Comparison of ENCODE assay signal across 21 cellular contexts in the genomic region with DNA sequence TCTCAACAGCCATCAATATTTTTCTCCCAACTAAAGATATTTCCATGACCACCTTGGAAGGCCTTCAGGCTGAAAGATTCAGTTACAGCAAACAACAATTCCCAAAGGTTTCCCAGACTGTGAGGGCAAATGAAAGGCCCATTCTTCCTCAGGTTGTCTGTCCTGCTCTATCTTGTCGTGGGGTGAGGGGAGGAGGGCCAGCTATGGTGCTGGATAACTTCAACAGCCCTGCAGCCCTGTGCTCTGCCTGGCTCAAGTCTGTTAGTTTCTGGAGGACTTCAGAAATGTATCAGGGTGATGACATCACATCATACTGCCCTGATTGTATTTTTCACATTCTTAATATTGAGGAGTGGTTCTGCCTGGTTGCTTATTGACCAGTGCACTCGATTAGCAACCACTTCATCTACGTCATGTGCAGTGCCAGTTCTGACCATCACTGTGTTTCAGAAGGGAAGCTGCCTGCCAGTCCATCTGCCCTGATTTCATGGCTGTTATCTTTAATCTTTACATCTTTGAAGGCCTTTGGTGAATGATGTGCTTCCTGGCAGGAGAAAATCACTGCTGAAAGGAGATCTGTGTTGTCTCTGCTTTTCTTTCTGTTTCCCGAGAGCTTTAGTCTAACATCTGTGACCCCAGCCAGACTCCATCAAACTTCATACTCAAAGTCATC.
"Had no signal": no experiment of that assay in that cellular context is flagged by ENCODE, and none has a peak within 500 bp of the region (broad histone marks: within the 10 kb centered on the region; RNA-seq: fewer than 3 reads in every experiment).

No MANE protein-coding gene starts in this region.

- H3K9me3 ChIP-seq: body of pancreas, left lung, ovary, psoas muscle, right atrium auricular region, upper lobe of right lung had no signal

- DNase-seq: activated T-cell treated with anti-CD3 and anti-CD28 coated beads, Interleukin-2, amount 50 U/mL, for 24 hours; body of pancreas; caudate nucleus; effector memory CD4-positive, alpha-beta T cell; foreskin melanocyte; hippocampal formation; kidney glomerular epithelial cell; left lung; naive thymus-derived CD8-positive, alpha-beta T cell; ovary; psoas muscle; stimulated activated CD4-positive, alpha-beta T cell treated with anti-CD3 and anti-CD28 coated beads, Interleukin-4, amount 100 ng/mL, for 24 hours; stimulated activated naive CD8-positive, alpha-beta T cell treated with anti-CD3 and anti-CD28 coated beads, Interleukin-15, Interleukin-2, amounts not matched to agents 100 U/mL and 50 U/mL, for 24 hours; upper lobe of right lung had no signal

- H3K9me3 Mint-ChIP-seq: activated T-cell treated with anti-CD3 and anti-CD28 coated beads, Interleukin-2, amount 50 U/mL, for 24 hours; activated T-helper 17 cell treated with anti-CD3 and anti-CD28 coated beads, Interleukin-2, amount 50 U/mL, for 72 hours; naive thymus-derived CD8-positive, alpha-beta T cell; T-helper 2 cell treated with Interferon-gamma antibody and Interleukin-4, amounts not matched to agents 5 μg/mL and 100 μg/mL, for 36 hours had no signal

- H3K4me3 Mint-ChIP-seq: activated T-cell treated with anti-CD3 and anti-CD28 coated beads, Interleukin-2, amount 50 U/mL, for 24 hours; activated T-helper 17 cell treated with anti-CD3 and anti-CD28 coated beads, Interleukin-2, amount 50 U/mL, for 72 hours; naive thymus-derived CD8-positive, alpha-beta T cell; T-helper 2 cell treated with Interferon-gamma antibody and Interleukin-4, amounts not matched to agents 5 μg/mL and 100 μg/mL, for 36 hours had no signal

- H3K27ac ChIP-seq: body of pancreas, left lung, ovary, psoas muscle, right atrium auricular region, upper lobe of right lung had no signal

- H3K27me3 Mint-ChIP-seq: activated T-cell treated with anti-CD3 and anti-CD28 coated beads, Interleukin-2, amount 50 U/mL, for 24 hours; activated T-helper 17 cell treated with anti-CD3 and anti-CD28 coated beads, Interleukin-2, amount 50 U/mL, for 72 hours; naive thymus-derived CD8-positive, alpha-beta T cell had no signal

- H3K4me1 ChIP-seq: body of pancreas, left lung, upper lobe of right lung had no signal

- H3K4me3 ChIP-seq: body of pancreas, left lung, lung, ovary, psoas muscle, right atrium auricular region, upper lobe of right lung had no signal

- H3K27me3 ChIP-seq: body of pancreas, left lung, ovary, right atrium auricular region, upper lobe of right lung had no signal

- ATAC-seq: activated T-helper 17 cell treated with anti-CD3 and anti-CD28 coated beads, Interleukin-2, amount 50 U/mL, for 72 hours; body of pancreas; esophagus mucosa; left lung; naive thymus-derived CD8-positive, alpha-beta T cell; psoas muscle; stimulated activated naive CD8-positive, alpha-beta T cell treated with anti-CD3 and anti-CD28 coated beads, Interleukin-15, Interleukin-2, amounts not matched to agents 100 U/mL and 50 U/mL, for 24 hours; upper lobe of right lung had no signal

- H3K36me3 ChIP-seq: ovary had no signal

- FAIRE-seq: colon, endothelial cell of umbilical vein had no signal

- H3K27ac Mint-ChIP-seq: activated T-cell treated with anti-CD3 and anti-CD28 coated beads, Interleukin-2, amount 50 U/mL, for 24 hours; activated T-helper 17 cell treated with anti-CD3 and anti-CD28 coated beads, Interleukin-2, amount 50 U/mL, for 72 hours; T-helper 2 cell treated with Interferon-gamma antibody and Interleukin-4, amounts not matched to agents 5 μg/mL and 100 μg/mL, for 36 hours had no signal
